18 cellular contexts compared by ENCODE assay signal in the genomic region with DNA sequence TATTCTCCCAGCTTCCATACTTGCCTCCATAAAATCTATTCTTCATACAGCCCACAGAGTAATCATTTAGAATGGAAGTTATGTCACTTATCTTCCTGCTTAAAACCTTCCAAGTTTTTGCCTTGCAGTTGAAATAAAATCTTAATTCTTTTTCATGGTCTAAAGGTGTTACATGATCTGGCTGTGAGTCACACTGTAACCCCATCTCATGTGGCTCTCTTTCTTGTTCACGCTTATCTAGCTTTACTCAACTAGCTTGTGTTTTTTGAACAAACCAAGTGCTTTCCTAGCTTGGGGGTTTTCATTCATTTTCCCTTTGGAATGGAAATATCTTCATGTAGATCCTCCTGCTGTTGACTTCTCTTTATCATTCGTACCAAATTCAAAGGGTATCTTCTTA. TPM values are rescaled to one million over a fixed set of nuclear protein-coding genes. Genes with fewer than 3 reads are reported as not detected.
A peak's percentile ranks its signal among the peaks of the same experiment; 100 is the strongest.
DNase-seq lines count a peak whose midpoint lies in the region; ATAC-seq and TF ChIP-seq lines count a peak whose summit lies in the region.
"Had no signal": no experiment of that assay in that cellular context is flagged by ENCODE, and none has a peak within 500 bp of the region (broad histone marks: within the 10 kb centered on the region; RNA-seq: fewer than 3 reads in every experiment).

No MANE protein-coding gene starts in this region.

- H3K4me1 ChIP-seq in CD8-positive, alpha-beta T cell (ENCODE audit: insufficient read depth, low read length): peaks cover 55% of the 10 kb centered on the region
- H3K4me1 ChIP-seq in foreskin keratinocyte: peaks cover 8% of the 10 kb centered on the region
- no peaks in the 10 kb centered on the region for H3K4me1 ChIP-seq in gastroesophageal sphincter
- no peaks in the 10 kb centered on the region for H3K4me1 ChIP-seq in right cardiac atrium (ENCODE audit: control insufficient read depth, insufficient read depth, low read length)
- H3K4me1 ChIP-seq: esophagus muscularis mucosa, heart left ventricle had no signal

- peaks cover 12% of the 10 kb centered on the region for H3K36me3 Mint-ChIP-seq in CD8-positive, alpha-beta T cell
- H3K36me3 Mint-ChIP-seq in activated T-helper 17 cell treated with anti-CD3 and anti-CD28 coated beads, Interleukin-2, amount 50 U/mL, for 72 hours (ENCODE audit: low read depth): no peaks in the 10 kb centered on the region
- H3K36me3 Mint-ChIP-seq: stimulated activated memory B cell treated with anti-CD40 and anti-IgM and Interleukin-4, amounts not matched to agents 10 μg/mL and 1 μg/mL and 100 μg/mL, for 72 hours had no signal

- H3K27ac Mint-ChIP-seq in CD8-positive, alpha-beta T cell: peak overlapping the region; percentile 12
- no peak overlapping the region for H3K27ac Mint-ChIP-seq in activated T-helper 17 cell treated with anti-CD3 and anti-CD28 coated beads, Interleukin-2, amount 50 U/mL, for 72 hours
- H3K27ac Mint-ChIP-seq: stimulated activated memory B cell treated with anti-CD40 and anti-IgM and Interleukin-4, amounts not matched to agents 10 μg/mL and 1 μg/mL and 100 μg/mL, for 72 hours had no signal

- no peak for DNase-seq in CD8-positive, alpha-beta T cell
- peak in 1 of 2 donors; percentile 38 for DNase-seq in foreskin keratinocyte
- no peak for DNase-seq in right cardiac atrium
- no peak for DNase-seq in HEK293T (ENCODE audit: extremely low spot score)
- DNase-seq: activated gamma-delta T cell; dorsolateral prefrontal cortex; heart left ventricle; NCI-H1048; NCI-H82; stimulated activated CD4-positive, alpha-beta T cell treated with anti-CD3 and anti-CD28 coated beads, Interleukin-12 subunit alpha, Interleukin-12 subunit beta, amount 100 ng/mL, for 4 hours; trophoblast cell had no signal

- H3K4me3 ChIP-seq in CD8-positive, alpha-beta T cell (ENCODE audit: low read depth, low read length): no peak overlapping the region
- no peak overlapping the region for H3K4me3 ChIP-seq in gastroesophageal sphincter
- H3K4me3 ChIP-seq in right cardiac atrium (ENCODE audit: low read length): no peak overlapping the region
- H3K4me3 ChIP-seq: dorsolateral prefrontal cortex, esophagus muscularis mucosa, GM12878, heart left ventricle had no signal

- no peak for TF ChIP-seq POLR2A in gastroesophageal sphincter (IDR thresholded peaks at IDR 0.05)

- no peaks in the 10 kb centered on the region for H3K27me3 ChIP-seq in CD8-positive, alpha-beta T cell (ENCODE audit: insufficient read depth, low read length)
- H3K27me3 ChIP-seq in foreskin keratinocyte: peaks cover 8% of the 10 kb centered on the region
- no peaks in the 10 kb centered on the region for H3K27me3 ChIP-seq in gastroesophageal sphincter
- no peaks in the 10 kb centered on the region for H3K27me3 ChIP-seq in right cardiac atrium (ENCODE audit: control insufficient read depth, insufficient read depth)
- H3K27me3 ChIP-seq: dorsolateral prefrontal cortex, esophagus muscularis mucosa, heart left ventricle had no signal

- WGBS in gastroesophageal sphincter (ENCODE audit: low coverage in 1 of 2), 2 donors: 77 to 100% methylated on average over 1 to 2 of the region's 2 CpGs
- WGBS in right cardiac atrium: 67% methylated on average over 2 of the region's 2 CpGs

- peaks cover 15% of the 10 kb centered on the region for H3K9me3 Mint-ChIP-seq in CD8-positive, alpha-beta T cell
- peaks cover 12% of the 10 kb centered on the region for H3K9me3 Mint-ChIP-seq in activated T-helper 17 cell treated with anti-CD3 and anti-CD28 coated beads, Interleukin-2, amount 50 U/mL, for 72 hours

- intact Hi-C loops in CD8-positive, alpha-beta T cell (cut with DNase I, micrococcal nuclease): loop anchor here (1.0 to 5.0 kb wide), 2 partner anchors 10 to 67 kb away; no protein-coding TSS in a partner anchor
- intact Hi-C loops in right cardiac atrium (cut with DNase I): no loop called here

- no peak overlapping the region for H3K27ac ChIP-seq in CD8-positive, alpha-beta T cell (ENCODE audit: low read depth, low read length)
- H3K27ac ChIP-seq in foreskin keratinocyte (no peak overlapping the region), gastroesophageal sphincter (no peak overlapping the region), right cardiac atrium (ENCODE audit: low read length) (no peak overlapping the region)
- H3K27ac ChIP-seq: dorsolateral prefrontal cortex, esophagus muscularis mucosa, heart left ventricle had no signal

- TF ChIP-seq CTCF in CD8-positive, alpha-beta T cell (IDR thresholded peaks at IDR 0.05): no peak
- TF ChIP-seq CTCF in foreskin keratinocyte (conservative IDR thresholded peaks at IDR 0.05) (no peak), gastroesophageal sphincter (IDR thresholded peaks at IDR 0.05) (no peak)

- peak; percentile 51 for ATAC-seq in CD8-positive, alpha-beta T cell
- ATAC-seq in GM19395 (IDR thresholded peaks at IDR 0.05; ENCODE audit: unreplicated experiment) (peak; percentile 39), foreskin keratinocyte (peak; percentile 68), gastroesophageal sphincter (no peak), right cardiac atrium (no peak), GM19324 (IDR thresholded peaks at IDR 0.05; ENCODE audit: low FRiP score, unreplicated experiment) (no peak)
- peak; percentile 88 for ATAC-seq in activated T-helper 17 cell treated with anti-CD3 and anti-CD28 coated beads, Interleukin-2, amount 50 U/mL, for 72 hours (replicated peaks)
- ATAC-seq: GM12878; heart left ventricle; stimulated activated memory B cell treated with anti-CD40 and anti-IgM and Interleukin-4, amounts not matched to agents 10 μg/mL and 1 μg/mL and 100 μg/mL, for 72 hours had no signal

- POLR2A ChIA-PET in CD8-positive, alpha-beta T cell (lab: Charles Lee): interaction anchor here (0.9 to 1.2 kb wide), 4 partner anchors 10 to 48 kb away, joined by 3 read pairs; no protein-coding TSS in a partner anchor
- POLR2A ChIA-PET in HEK293T (lab: Yijun Ruan, JAX): no interaction called here

- no peaks in the 10 kb centered on the region for H3K27me3 Mint-ChIP-seq in CD8-positive, alpha-beta T cell (ENCODE audit: low read depth)
- H3K27me3 Mint-ChIP-seq in activated T-helper 17 cell treated with anti-CD3 and anti-CD28 coated beads, Interleukin-2, amount 50 U/mL, for 72 hours: no peaks in the 10 kb centered on the region
- H3K27me3 Mint-ChIP-seq: stimulated activated memory B cell treated with anti-CD40 and anti-IgM and Interleukin-4, amounts not matched to agents 10 μg/mL and 1 μg/mL and 100 μg/mL, for 72 hours had no signal

- no peaks in the 10 kb centered on the region for H3K9me3 ChIP-seq in CD8-positive, alpha-beta T cell (ENCODE audit: low read length)
- H3K9me3 ChIP-seq in gastroesophageal sphincter (peaks cover 0 to 19% (median 0%) of the 10 kb centered on the region in 3 donors), right cardiac atrium (ENCODE audit: control insufficient read depth, low read length) (no peaks in the 10 kb centered on the region)

- TF ChIP-seq EP300 in gastroesophageal sphincter (IDR thresholded peaks at IDR 0.05): no peak

- H3K4me3 Mint-ChIP-seq in CD8-positive, alpha-beta T cell: no peak overlapping the region
- H3K4me3 Mint-ChIP-seq in activated T-helper 17 cell treated with anti-CD3 and anti-CD28 coated beads, Interleukin-2, amount 50 U/mL, for 72 hours: peak overlapping the region; percentile 22
- H3K4me3 Mint-ChIP-seq: stimulated activated memory B cell treated with anti-CD40 and anti-IgM and Interleukin-4, amounts not matched to agents 10 μg/mL and 1 μg/mL and 100 μg/mL, for 72 hours had no signal

- CTCF ChIA-PET in CD8-positive, alpha-beta T cell (lab: Charles Lee): interaction anchor here (0.9 to 1.6 kb wide), 2 partner anchors 10 to 53 kb away, joined by 3 read pairs; no protein-coding TSS in a partner anchor
- CTCF ChIA-PET in HEK293T (lab: Yijun Ruan, JAX): no interaction called here

- peaks cover 56% of the 10 kb centered on the region for H3K4me1 Mint-ChIP-seq in CD8-positive, alpha-beta T cell (ENCODE audit: low read depth)
- peaks cover 45% of the 10 kb centered on the region for H3K4me1 Mint-ChIP-seq in activated T-helper 17 cell treated with anti-CD3 and anti-CD28 coated beads, Interleukin-2, amount 50 U/mL, for 72 hours
- H3K4me1 Mint-ChIP-seq: stimulated activated memory B cell treated with anti-CD40 and anti-IgM and Interleukin-4, amounts not matched to agents 10 μg/mL and 1 μg/mL and 100 μg/mL, for 72 hours had no signal

- no peaks in the 10 kb centered on the region for H3K36me3 ChIP-seq in CD8-positive, alpha-beta T cell (ENCODE audit: insufficient read depth, low read length)
- H3K36me3 ChIP-seq in gastroesophageal sphincter: no peaks in the 10 kb centered on the region
- H3K36me3 ChIP-seq: esophagus muscularis mucosa, heart left ventricle had no signal

TF ChIP-seq in HEK293T, 16 proteins besides CTCF, POLR2A, EP300 and RAD21:
- no peak for TF ChIP-seq FOXA1 (IDR thresholded peaks at IDR 0.05)
- no peak for TF ChIP-seq ELF4 (IDR thresholded peaks at IDR 0.05)
- TF ChIP-seq, protein P1, sequence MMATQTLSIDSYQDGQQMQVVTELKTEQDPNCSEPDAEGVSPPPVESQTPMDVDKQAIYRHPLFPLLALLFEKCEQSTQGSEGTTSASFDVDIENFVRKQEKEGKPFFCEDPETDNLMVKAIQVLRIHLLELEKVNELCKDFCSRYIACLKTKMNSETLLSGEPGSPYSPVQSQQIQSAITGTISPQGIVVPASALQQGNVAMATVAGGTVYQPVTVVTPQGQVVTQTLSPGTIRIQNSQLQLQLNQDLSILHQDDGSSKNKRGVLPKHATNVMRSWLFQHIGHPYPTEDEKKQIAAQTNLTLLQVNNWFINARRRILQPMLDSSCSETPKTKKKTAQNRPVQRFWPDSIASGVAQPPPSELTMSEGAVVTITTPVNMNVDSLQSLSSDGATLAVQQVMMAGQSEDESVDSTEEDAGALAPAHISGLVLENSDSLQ (IDR thresholded peaks at IDR 0.05): no peak
- no peak for TF ChIP-seq SP1 (IDR thresholded peaks at IDR 0.05)
- no peak for TF ChIP-seq HDGF (IDR thresholded peaks at IDR 0.05; ENCODE audit: borderline replicate concordance)
- TF ChIP-seq SUZ12 (IDR thresholded peaks at IDR 0.05): no peak
- TF ChIP-seq FOXM1 (IDR thresholded peaks at IDR 0.05; ENCODE audit: borderline replicate concordance): no peak
- TF ChIP-seq TARDBP (IDR thresholded peaks at IDR 0.05): no peak
- TF ChIP-seq NFRKB (IDR thresholded peaks at IDR 0.05): no peak

RNA-seq across cellular contexts. Expression of a gene that starts 23.6 kb away (rescaled TPM):
- 10 to 100 TPM; 26.3 to 29.3 TPM for total RNA-seq in CD8-positive, alpha-beta T cell
- 10 to 100 TPM; 64.9 to 72.9 TPM for total RNA-seq in activated T-helper 17 cell treated with anti-CD3 and anti-CD28 coated beads, Interleukin-2, amount 50 U/mL, for 72 hours
- total RNA-seq in foreskin keratinocyte (not detected in 2 replicates), gastroesophageal sphincter (1 to 10 TPM in 1 of 4 donors, under 1 TPM in 3; 0.27 to 1.6 (median 0.69) TPM), right cardiac atrium (under 1 TPM; 0.19 to 0.60 (median 0.36) TPM)
- polyA plus RNA-seq in foreskin keratinocyte (not detected in 2 replicates), right cardiac atrium (not detected)

Comparison
In these comparisons a context has a peak if more than half of its experiments do, and no peak if none do; other contexts are left out.
1. ATAC-seq: peak in CD8-positive, alpha-beta T cell (single experiment), GM19395 (single experiment), activated T-helper 17 cell treated with anti-CD3 and anti-CD28 coated beads, Interleukin-2, amount 50 U/mL, for 72 hours (single experiment) and foreskin keratinocyte (single experiment); none in gastroesophageal sphincter (single experiment), right cardiac atrium (0 of 2) and GM19324 (single experiment).
2. RNA of a gene that starts 23.6 kb away (total RNA-seq): 64.9 to 72.9 TPM in activated T-helper 17 cell treated with anti-CD3 and anti-CD28 coated beads, Interleukin-2, amount 50 U/mL, for 72 hours and 26.3 to 29.3 TPM in CD8-positive, alpha-beta T cell; 0.27 to 1.6 TPM in gastroesophageal sphincter, 0.19 to 0.60 TPM in right cardiac atrium and not detected in foreskin keratinocyte; every median in the first group is over 10 times any median in the second.
3. intact Hi-C loops: an anchor here in CD8-positive, alpha-beta T cell (1.0 to 5.0 kb wide); none called in right cardiac atrium.